8 cellular contexts compared by ENCODE assay signal in the genomic region with DNA sequence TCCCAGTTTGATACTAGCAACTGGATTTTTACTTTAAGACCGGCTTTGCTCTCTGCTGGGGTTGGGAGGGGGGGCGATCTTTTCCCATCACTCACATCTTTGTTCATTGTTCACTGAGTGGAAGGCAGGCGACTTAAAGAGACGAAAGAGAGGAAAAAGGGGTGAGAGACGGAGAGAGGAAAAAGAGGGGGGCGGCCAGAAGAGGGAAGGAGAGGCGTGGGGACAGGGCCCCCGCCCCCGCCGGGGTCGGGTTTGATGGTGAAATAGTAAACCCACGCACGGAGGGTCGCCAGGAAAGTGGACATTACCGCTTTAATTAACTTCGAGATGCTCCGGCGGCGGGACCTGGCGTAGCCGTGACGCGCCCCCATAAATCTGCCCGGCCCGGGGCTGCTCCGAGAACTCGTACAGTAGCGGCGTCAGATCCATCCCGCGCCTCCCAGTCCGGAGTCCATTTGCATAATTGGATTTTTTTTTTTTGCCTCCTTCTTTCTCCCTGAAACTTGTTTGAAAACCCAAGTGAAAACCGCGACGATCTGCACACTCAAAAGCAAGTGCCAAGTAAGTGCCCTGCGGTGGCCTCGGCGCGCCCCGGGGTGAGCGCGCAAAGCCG.
DNase-seq lines count a peak whose midpoint lies in the region; ATAC-seq and TF ChIP-seq lines count a peak whose summit lies in the region.

No MANE protein-coding gene starts in this region.

- H3K27me3 ChIP-seq in mammary epithelial cell (ENCODE audit: insufficient read depth, low read length) (peaks cover 41% of the 10 kb centered on the region), upper lobe of right lung (peaks cover 79% of the 10 kb centered on the region)

- H3K4me2 ChIP-seq in mammary epithelial cell (ENCODE audit: insufficient read depth, low read depth, low read length) = peak overlapping the region; percentile 72

- no peaks in the 10 kb centered on the region for H4K20me1 ChIP-seq in mammary epithelial cell (ENCODE audit: insufficient read depth, low read length)

- H3K4me1 ChIP-seq in mammary epithelial cell (ENCODE audit: insufficient read depth, low read length) = peaks cover 10% of the 10 kb centered on the region
- peaks cover 28% of the 10 kb centered on the region for H3K4me1 ChIP-seq in upper lobe of right lung

- no peaks in the 10 kb centered on the region for H3K9me3 ChIP-seq in mammary epithelial cell (replicated peaks; ENCODE audit: insufficient read depth, low read length)
- H3K9me3 ChIP-seq in upper lobe of right lung = no peaks in the 10 kb centered on the region

- peak overlapping the region; percentile 59 for H2AFZ ChIP-seq in mammary epithelial cell (ENCODE audit: low read depth, low read length)

- intact Hi-C loops in Right ventricle myocardium inferior (cut with DNase I) = loop anchor here (2.0 kb wide), 2 partner anchors 179 to 423 kb away; no protein-coding TSS in a partner anchor
- intact Hi-C loops in cardiac septum (cut with DNase I) = loop anchor here (5.0 to 10.0 kb wide), 3 partner anchors 159 to 353 kb away; no protein-coding TSS in a partner anchor
- intact Hi-C loops in mammary epithelial cell (cut with micrococcal nuclease) = no loop called here
- intact Hi-C loops in upper lobe of right lung (cut with DNase I) = no loop called here

- no peak overlapping the region for H3K27ac ChIP-seq in mammary epithelial cell (ENCODE audit: insufficient read depth, low read depth, low read length)
- H3K27ac ChIP-seq in upper lobe of right lung = no peak overlapping the region

- dilution Hi-C loops in mammary epithelial cell (cut with HindIII; ENCODE audit: low sequenced_read_pairs) = no loop called here

- peak overlapping the region in 1 of 3 experiments; percentile 39 for H3K4me3 ChIP-seq in mammary epithelial cell (replicated peaks in 1 of 3; ENCODE audit: insufficient read depth in 1 of 3, low read depth in 2 of 3, low read length in 3 of 3)
- H3K4me3 ChIP-seq in upper lobe of right lung = peak overlapping the region; percentile 21

- DNase-seq in Right ventricle myocardium inferior (ENCODE audit: missing footprints) (peak; percentile 41), cardiac septum (ENCODE audit: low spot score) (no peak), mammary epithelial cell (no peak), midbrain (lab: John Stamatoyannopoulos, UW) (peak; percentile 54), upper lobe of right lung (no peak), NK-92 (lab: John Stamatoyannopoulos, UW; ENCODE audit: unreplicated experiment) (no peak)

- no peak for ATAC-seq in Right ventricle myocardium inferior
- no peak for ATAC-seq in upper lobe of right lung
- no peak for ATAC-seq in HG03457 (IDR thresholded peaks at IDR 0.05; ENCODE audit: unreplicated experiment)
- no peak for ATAC-seq in HG02973 (IDR thresholded peaks at IDR 0.05; ENCODE audit: unreplicated experiment)

- WGBS in mammary epithelial cell (ENCODE audit: low coverage, missing lambda C conversion rate) = 8% methylated on average over 19 of the region's 43 CpGs

- no TSS peak for BruUV-seq in mammary epithelial cell (replicated peaks; lab: Mats Ljungman, UMichigan)

- no peaks in the 10 kb centered on the region for H3K36me3 ChIP-seq in mammary epithelial cell (ENCODE audit: insufficient read depth, low read length)
- no peaks in the 10 kb centered on the region for H3K36me3 ChIP-seq in upper lobe of right lung

- TF ChIP-seq CTCF in mammary epithelial cell (conservative IDR thresholded peaks at IDR 0.05 in 1 of 2, IDR thresholded peaks at IDR 0.05 in 1 of 2; ENCODE audit: extremely low read depth in 1 of 2, insufficient read depth in 1 of 2, low read depth in 1 of 2, low read length in 2 of 2) = no peak
- TF ChIP-seq CTCF in upper lobe of right lung (IDR thresholded peaks at IDR 0.05) = no peak

- in situ Hi-C loops in mammary epithelial cell (cut with MboI; ENCODE audit: low sequenced_read_pairs in 2 of 2) = no loop called here

- H3K79me2 ChIP-seq in mammary epithelial cell (ENCODE audit: insufficient read depth, low read length) = no peaks in the 10 kb centered on the region

- CTCF ChIA-PET in mammary epithelial cell (lab: Charles Lee; ENCODE audit: low non-redundant PET) = no interaction called here

- H3K9ac ChIP-seq in mammary epithelial cell (ENCODE audit: insufficient read depth, low read length) = no peak overlapping the region

Comparison
In these comparisons a context has a peak if more than half of its experiments do, and no peak if none do; other contexts are left out.
1. DNase-seq: peak in Right ventricle myocardium inferior (single experiment) and midbrain (single experiment); none in cardiac septum (single experiment), mammary epithelial cell (single experiment), upper lobe of right lung (single experiment) and NK-92 (single experiment).
2. intact Hi-C loops: an anchor here in Right ventricle myocardium inferior (2.0 kb wide) and cardiac septum (5.0 to 10.0 kb wide); none called in mammary epithelial cell and upper lobe of right lung.